2 cellular contexts compared by ENCODE assay signal in the genomic region with DNA sequence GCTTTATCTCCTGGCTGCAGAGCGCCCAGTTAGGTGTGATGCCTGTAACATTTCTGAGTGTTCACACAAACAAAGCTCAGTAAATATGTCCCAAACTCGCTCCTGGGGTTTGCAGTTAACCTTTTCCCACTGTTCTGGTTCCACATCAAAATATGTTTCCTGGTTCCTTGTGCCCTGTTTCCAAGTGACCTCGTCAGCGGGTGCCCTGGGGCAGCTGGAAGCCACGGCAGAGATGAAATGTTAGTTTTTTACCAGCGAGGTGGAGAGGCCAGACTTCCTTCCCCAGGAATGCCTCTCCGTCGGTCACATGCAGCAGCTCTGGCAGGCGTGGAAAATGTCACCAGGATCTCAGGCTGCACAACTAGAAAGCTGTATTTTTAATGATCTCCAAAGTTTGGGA.
TF ChIP-seq lines count a peak whose summit lies in the region.

No MANE protein-coding gene starts in this region.

TF ChIP-seq in liver, 16 proteins besides CTCF, POLR2A, EP300 and RAD21 (continued from another document):
- no peak for TF ChIP-seq ZBTB33 (IDR thresholded peaks at IDR 0.05)
- TF ChIP-seq JUND (IDR thresholded peaks at IDR 0.05), result no peak
- no peak for TF ChIP-seq HNF4A (conservative IDR thresholded peaks at IDR 0.05)
- no peak for TF ChIP-seq HNF4G (IDR thresholded peaks at IDR 0.05)

TF ChIP-seq in HepG2, 621 proteins besides CTCF, POLR2A, EP300 and RAD21 (continued from another document):
- TF ChIP-seq KAT2B (IDR thresholded peaks at IDR 0.05; ENCODE audit: borderline replicate concordance, low read depth, low read length) (no peak), ZNF143 (CRISPR knock-in tag; IDR thresholded peaks at IDR 0.05) (no peak), ZMYM3 (CRISPR knock-in tag; IDR thresholded peaks at IDR 0.05) (no peak), ATF7 (IDR thresholded peaks at IDR 0.05) (no peak), ATF7 (CRISPR knock-in tag; IDR thresholded peaks at IDR 0.05) (no peak), EZH2 (conservative IDR thresholded peaks at IDR 0.05; ENCODE audit: low read depth, low read length) (no peak), GLI4 (CRISPR knock-in tag; IDR thresholded peaks at IDR 0.05; ENCODE audit: borderline replicate concordance) (no peak), ZNF616 (CRISPR knock-in tag; IDR thresholded peaks at IDR 0.05; ENCODE audit: low read depth) (no peak)
- TF ChIP-seq, protein P1, sequence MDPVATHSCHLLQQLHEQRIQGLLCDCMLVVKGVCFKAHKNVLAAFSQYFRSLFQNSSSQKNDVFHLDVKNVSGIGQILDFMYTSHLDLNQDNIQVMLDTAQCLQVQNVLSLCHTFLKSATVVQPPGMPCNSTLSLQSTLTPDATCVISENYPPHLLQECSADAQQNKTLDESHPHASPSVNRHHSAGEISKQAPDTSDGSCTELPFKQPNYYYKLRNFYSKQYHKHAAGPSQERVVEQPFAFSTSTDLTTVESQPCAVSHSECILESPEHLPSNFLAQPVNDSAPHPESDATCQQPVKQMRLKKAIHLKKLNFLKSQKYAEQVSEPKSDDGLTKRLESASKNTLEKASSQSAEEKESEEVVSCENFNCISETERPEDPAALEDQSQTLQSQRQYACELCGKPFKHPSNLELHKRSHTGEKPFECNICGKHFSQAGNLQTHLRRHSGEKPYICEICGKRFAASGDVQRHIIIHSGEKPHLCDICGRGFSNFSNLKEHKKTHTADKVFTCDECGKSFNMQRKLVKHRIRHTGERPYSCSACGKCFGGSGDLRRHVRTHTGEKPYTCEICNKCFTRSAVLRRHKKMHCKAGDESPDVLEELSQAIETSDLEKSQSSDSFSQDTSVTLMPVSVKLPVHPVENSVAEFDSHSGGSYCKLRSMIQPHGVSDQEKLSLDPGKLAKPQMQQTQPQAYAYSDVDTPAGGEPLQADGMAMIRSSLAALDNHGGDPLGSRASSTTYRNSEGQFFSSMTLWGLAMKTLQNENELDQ (CRISPR knock-in tag; IDR thresholded peaks at IDR 0.05; ENCODE audit: borderline replicate concordance), result no peak
